Comparison of ENCODE assay signal across 14 cellular contexts in the genomic region with DNA sequence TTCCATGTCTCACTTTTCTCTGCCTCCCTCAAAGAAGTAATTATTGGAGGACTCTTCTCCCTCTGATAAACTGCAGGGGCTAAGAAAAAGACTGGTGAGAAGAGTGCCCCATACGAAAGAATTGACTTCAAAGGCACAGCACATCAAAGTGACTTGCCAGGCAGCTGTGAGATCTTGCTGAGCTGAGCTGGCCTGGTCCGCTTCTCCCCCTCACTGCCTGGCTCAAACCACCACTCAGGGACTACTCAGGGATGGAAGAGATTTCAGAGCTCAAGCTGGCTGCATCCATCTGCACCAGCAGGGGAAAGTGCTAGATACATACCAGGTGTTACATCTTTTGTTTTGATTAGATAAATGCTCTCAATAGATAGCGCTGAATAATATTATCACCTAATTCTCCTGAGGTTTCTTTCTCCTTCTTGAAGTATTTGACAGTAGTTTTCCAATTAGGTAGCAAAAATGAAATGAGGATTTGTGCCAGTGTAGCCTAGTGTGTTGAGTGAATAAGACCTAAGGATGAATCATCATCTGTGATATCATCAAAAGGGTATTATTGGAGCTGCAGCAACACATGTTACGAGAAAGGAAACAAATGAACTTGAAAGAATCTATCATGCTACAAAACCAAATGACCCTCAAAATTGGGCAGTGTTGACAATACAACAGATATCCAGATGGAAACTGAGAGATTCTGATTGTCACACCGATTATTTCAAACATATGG.
DNase-seq lines count a peak whose midpoint lies in the region; ATAC-seq and TF ChIP-seq lines count a peak whose summit lies in the region.
"Had no signal": no experiment of that assay in that cellular context is flagged by ENCODE, and none has a peak within 500 bp of the region (broad histone marks: within the 10 kb centered on the region; RNA-seq: fewer than 3 reads in every experiment).

No MANE protein-coding gene starts in this region.

- DNase-seq in AG10803 (ENCODE audit: low read depth) (peak; percentile 29), HCEC 1CT (peak; percentile 44), choroid plexus epithelial cell (ENCODE audit: low read depth) (peak; percentile 52), kidney tubule cell (ENCODE audit: low spot score) (peak; percentile 33), NCI-H1092 (lab: John Stamatoyannopoulos, UW) (no peak), adrenal gland (no peak)
- no peak for DNase-seq in activated CD4-positive, alpha-beta T cell treated with anti-CD3 and anti-CD28 coated beads for 48 hours
- DNase-seq: activated B cell treated with CpG ODN at 0.5 μM for 24 hours; activated CD8-positive, alpha-beta memory T cell treated with anti-CD3 and anti-CD28 coated beads, Interleukin-2, amount 50 U/mL, for 48 hours; DMS79; esophagus squamous epithelium; testis had no signal

- ATAC-seq in HG02759 (IDR thresholded peaks at IDR 0.05; ENCODE audit: unreplicated experiment): no peak
- ATAC-seq: GM12878 had no signal

- WGBS in adrenal gland, 4 donors: 72 to 78% (median 77%) methylated on average over 5 of the region's 5 CpGs

- H3K9me3 ChIP-seq in adrenal gland (replicated peaks in 1 of 3): no peaks in the 10 kb centered on the region
- H3K9me3 ChIP-seq: esophagus squamous epithelium, testis had no signal

- H3K4me1 ChIP-seq in adrenal gland (replicated peaks in 1 of 2): no peaks in the 10 kb centered on the region
- H3K4me1 ChIP-seq: esophagus squamous epithelium, testis had no signal

- no peaks in the 10 kb centered on the region for H3K36me3 ChIP-seq in adrenal gland (replicated peaks in 1 of 2)
- H3K36me3 ChIP-seq: esophagus squamous epithelium had no signal

- no peaks in the 10 kb centered on the region for H3K27me3 ChIP-seq in adrenal gland
- H3K27me3 ChIP-seq: esophagus squamous epithelium, testis had no signal

- H3K27ac ChIP-seq in adrenal gland: no peak overlapping the region
- H3K27ac ChIP-seq: esophagus squamous epithelium, testis had no signal

- intact Hi-C loops in adrenal gland (cut with DNase I): no loop called here

- no peak for TF ChIP-seq POLR2A in adrenal gland (IDR thresholded peaks at IDR 0.05)

- H3K4me3 ChIP-seq in AG10803 (ENCODE audit: low read length): no peak overlapping the region
- no peak overlapping the region for H3K4me3 ChIP-seq in choroid plexus epithelial cell (ENCODE audit: low read depth, low read length)
- H3K4me3 ChIP-seq in adrenal gland: no peak overlapping the region
- H3K4me3 ChIP-seq: esophagus squamous epithelium, GM12878, testis had no signal

- no peak for TF ChIP-seq CTCF in AG10803 (conservative IDR thresholded peaks at IDR 0.05; ENCODE audit: low read length)
- TF ChIP-seq CTCF in choroid plexus epithelial cell (conservative IDR thresholded peaks at IDR 0.05; ENCODE audit: low read depth, low read length): no peak
- TF ChIP-seq CTCF in adrenal gland (IDR thresholded peaks at IDR 0.05): no peak

Comparison
In these comparisons a context has a peak if more than half of its experiments do, and no peak if none do; other contexts are left out.
1. DNase-seq: peak in AG10803 (single experiment), HCEC 1CT (single experiment), choroid plexus epithelial cell (single experiment) and kidney tubule cell (single experiment); none in activated CD4-positive, alpha-beta T cell treated with anti-CD3 and anti-CD28 coated beads for 48 hours (single experiment), NCI-H1092 (single experiment) and adrenal gland (0 of 7).